ENCODE assay signal across 10 cellular contexts in genomic region chr15:37880009-37880834, GRCh38. TPM values are rescaled to one million over a fixed set of nuclear protein-coding genes. Genes with fewer than 3 reads are reported as not detected.
A peak's percentile ranks its signal among the peaks of the same experiment; 100 is the strongest.
DNase-seq lines count a peak whose midpoint lies in the region; ATAC-seq and TF ChIP-seq lines count a peak whose summit lies in the region.
"Had no signal": no experiment of that assay in that cellular context is flagged by ENCODE, and none has a peak within 500 bp of the region (broad histone marks: within the 10 kb centered on the region; RNA-seq: fewer than 3 reads in every experiment).

No MANE protein-coding gene starts in this region.

- peak; percentile 90 for TF ChIP-seq CTCF in neural crest cell (conservative IDR thresholded peaks at IDR 0.05)

- no peaks in the 10 kb centered on the region for H3K27me3 ChIP-seq in endocrine pancreas (ENCODE audit: control insufficient read depth, insufficient read depth, low read length)

- no peak for ATAC-seq in GM19455 (IDR thresholded peaks at IDR 0.05; ENCODE audit: unreplicated experiment)

- no peaks in the 10 kb centered on the region for H3K36me3 ChIP-seq in endocrine pancreas (ENCODE audit: control insufficient read depth, insufficient read depth, low read length)

- H3K27ac Mint-ChIP-seq in neural crest cell (ENCODE audit: unreplicated experiment) = no peak overlapping the region

- H3K4me3 Mint-ChIP-seq in neural crest cell = no peak overlapping the region

- H3K27me3 Mint-ChIP-seq in neural crest cell (ENCODE audit: low read depth) = peaks cover 46% of the 10 kb centered on the region

- no peaks in the 10 kb centered on the region for H3K36me3 Mint-ChIP-seq in neural crest cell (ENCODE audit: low read depth)

- H3K4me3 ChIP-seq in endocrine pancreas (ENCODE audit: control insufficient read depth, insufficient read depth, low read length) = peak overlapping the region; percentile 50
- H3K4me3 ChIP-seq: skin epidermis had no signal

- no peaks in the 10 kb centered on the region for H3K9me3 ChIP-seq in endocrine pancreas (ENCODE audit: control insufficient read depth, low read length)

- POLR2A ChIA-PET in HEK293T (lab: Yijun Ruan, JAX) = no interaction called here

- peaks cover 50% of the 10 kb centered on the region for H3K4me1 ChIP-seq in endocrine pancreas (ENCODE audit: control insufficient read depth, insufficient read depth, low read length)

- DNase-seq in DMS114 treated with DMSO at 0.1 percent for 48 hours (lab: John Stamatoyannopoulos, UW; ENCODE audit: unreplicated experiment) (peak; percentile 20), HEK293T (ENCODE audit: extremely low spot score) (peak; percentile 31), NOMO-1 treated with dmso at 0.1 percent for 144 hours (lab: John Stamatoyannopoulos, UW; ENCODE audit: unreplicated experiment) (peak; percentile 2), neural crest cell (ENCODE audit: low read depth, low spot score) (peak; percentile 20), T-helper 9 cell (no peak)
- DNase-seq in activated naive CD4-positive, alpha-beta T cell (lab: John Stamatoyannopoulos, UW) = no peak

- H3K9ac ChIP-seq in endocrine pancreas (ENCODE audit: control insufficient read depth, insufficient read depth, low read length) = no peak overlapping the region

- H3K4me1 Mint-ChIP-seq in neural crest cell = peaks cover 8% of the 10 kb centered on the region

- no peaks in the 10 kb centered on the region for H3K9me3 Mint-ChIP-seq in neural crest cell

- CTCF ChIA-PET in HEK293T (lab: Yijun Ruan, JAX) = interaction anchor here (0.6 to 1.5 kb wide), 4 partner anchors 12 to 1328 kb away, joined by 3 read pairs; no protein-coding TSS in a partner anchor

TF ChIP-seq in HEK293T, 16 proteins besides CTCF, POLR2A, EP300 and RAD21:
- TF ChIP-seq SP1 (IDR thresholded peaks at IDR 0.05) = no peak
- TF ChIP-seq ELF4 (IDR thresholded peaks at IDR 0.05) = no peak
- no peak for TF ChIP-seq HDGF (IDR thresholded peaks at IDR 0.05; ENCODE audit: borderline replicate concordance)
- no peak for TF ChIP-seq FOXA1 (IDR thresholded peaks at IDR 0.05)

RNA-seq across cellular contexts. Expression of gene TMCO5A, which starts 54.2 kb away (rescaled TPM):
- total RNA-seq in neural crest cell = not detected in 2 replicates
- total RNA-seq: T-helper 1 cell treated with Interleukin-12 subunit alpha and Interleukin-12 subunit beta and Interleukin-4 antibody, amounts not matched to agents 30 ng/mL and 1 ng/mL, for 36 hours had no signal

Comparison
In these comparisons a context has a peak if more than half of its experiments do, and no peak if none do; other contexts are left out.
1. DNase-seq: peak in DMS114 treated with DMSO at 0.1 percent for 48 hours (single experiment), HEK293T (single experiment), NOMO-1 treated with dmso at 0.1 percent for 144 hours (single experiment) and neural crest cell (single experiment); none in T-helper 9 cell (single experiment) and activated naive CD4-positive, alpha-beta T cell (0 of 4).